In the genomic region with DNA sequence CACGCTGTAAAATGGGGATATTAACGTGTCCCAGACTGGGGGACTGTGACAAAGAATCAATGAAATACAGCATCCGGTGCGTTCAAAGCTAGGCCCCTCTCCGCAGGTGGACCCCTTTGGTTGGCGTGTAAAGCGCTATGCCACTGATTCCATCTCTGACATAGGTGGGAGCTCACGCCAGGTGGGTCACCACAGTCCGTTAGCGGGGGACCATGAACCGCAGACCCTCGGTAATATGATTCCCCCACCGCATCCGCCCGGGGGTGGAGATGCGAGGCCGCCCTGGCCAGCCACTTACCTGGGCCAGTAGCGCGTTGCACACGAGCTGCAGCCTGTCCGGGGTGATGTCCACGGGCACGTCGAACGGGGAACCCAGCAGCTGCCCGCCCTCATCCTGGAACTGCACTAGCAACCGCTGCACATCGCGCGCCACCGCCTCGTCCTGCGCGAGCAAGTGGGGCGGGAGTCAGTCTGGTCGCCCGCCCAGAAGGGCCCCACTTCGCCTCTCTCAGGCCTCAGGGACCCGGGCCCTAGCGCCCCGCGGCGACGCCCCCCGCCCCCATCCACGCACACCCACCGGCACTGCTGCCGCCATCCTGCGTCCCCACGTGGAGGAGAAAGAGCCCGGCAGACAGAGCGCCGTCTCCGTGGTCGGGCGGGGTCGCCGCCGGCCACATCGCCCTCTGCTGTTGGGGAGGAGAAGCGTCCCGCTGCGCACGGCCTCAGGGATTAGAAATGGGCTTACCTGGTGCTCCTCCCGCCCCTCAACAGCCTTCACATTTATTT, we compare ENCODE assay signal across 8 cellular contexts. TPM values are rescaled to one million over a fixed set of nuclear protein-coding genes. Genes with fewer than 3 reads are reported as not detected.
A peak's percentile ranks its signal among the peaks of the same experiment; 100 is the strongest.
DNase-seq lines count a peak whose midpoint lies in the region; ATAC-seq and TF ChIP-seq lines count a peak whose summit lies in the region.

Gene NLE1, minus strand, starts transcription at position 623 of the 786 bp plus-strand sequence. Its CDS starts 28 bp downstream, at position 595.

- H3F3A ChIP-seq in GM23338 (replicated peaks; ENCODE audit: low read depth): 0 out of 2 replicates have a peak, but pooled peaks cover 7% of the 10 kb centered on the region

- H4K20me1 ChIP-seq in DND-41 (ENCODE audit: insufficient read depth, low read length): peaks cover 22% of the 10 kb centered on the region
- peaks cover 18% of the 10 kb centered on the region for H4K20me1 ChIP-seq in GM23338 (replicated peaks; ENCODE audit: insufficient read depth)

- peak; percentile 96 for TF ChIP-seq CTCF in DND-41 (IDR thresholded peaks at IDR 0.05; ENCODE audit: borderline replicate concordance, extremely low read depth, low read length, poor library complexity, severe bottlenecking)
- TF ChIP-seq CTCF in GM23338 (conservative IDR thresholded peaks at IDR 0.05; ENCODE audit: low read depth in 2 of 2): peak; percentile 70 to 88
- peak in 3 of 4 experiments; percentile 87 to 99 (median 88) for TF ChIP-seq CTCF in gastroesophageal sphincter (IDR thresholded peaks at IDR 0.05)
- TF ChIP-seq CTCF in neutrophil (IDR thresholded peaks at IDR 0.05): peak; percentile 82

- no peaks in the 10 kb centered on the region for H3K27me3 ChIP-seq in DND-41 (ENCODE audit: insufficient read depth, low read length, poor library complexity)
- no peaks in the 10 kb centered on the region for H3K27me3 ChIP-seq in GM23338 (ENCODE audit: insufficient read depth)
- no peaks in the 10 kb centered on the region for H3K27me3 ChIP-seq in gastroesophageal sphincter
- no peaks in the 10 kb centered on the region for H3K27me3 ChIP-seq in neutrophil
- H3K27me3 ChIP-seq in subcutaneous abdominal adipose tissue (ENCODE audit: control insufficient read depth in 5 of 5, insufficient read depth in 4 of 5, low read length in 5 of 5): no peaks in the 10 kb centered on the region

- peak within 1 kb of the TSS; percentile 78 to 99 for H3K4me3 ChIP-seq in DND-41 (ENCODE audit: low read depth in 1 of 2, low read length in 2 of 2)
- peak within 1 kb of the TSS; percentile 98 for H3K4me3 ChIP-seq in GM23338
- H3K4me3 ChIP-seq in gastroesophageal sphincter: peak within 1 kb of the TSS; percentile 85 to 92
- peak within 1 kb of the TSS; percentile 61 to 68 for H3K4me3 ChIP-seq in neutrophil (ENCODE audit: low read depth in 1 of 2, low read length in 1 of 2)
- peak within 1 kb of the TSS; percentile 86 to 97 (median 94) for H3K4me3 ChIP-seq in subcutaneous abdominal adipose tissue (ENCODE audit: low read depth in 1 of 5, low read length in 5 of 5)

- H3K9me3 ChIP-seq in DND-41 (ENCODE audit: insufficient read depth, low read length, severe bottlenecking): no peaks in the 10 kb centered on the region
- H3K9me3 ChIP-seq in gastroesophageal sphincter: no peaks in the 10 kb centered on the region
- H3K9me3 ChIP-seq in neutrophil: no peaks in the 10 kb centered on the region
- no peaks in the 10 kb centered on the region for H3K9me3 ChIP-seq in subcutaneous abdominal adipose tissue (ENCODE audit: control insufficient read depth in 5 of 5, low read length in 5 of 5)

- in situ Hi-C loops in SK-MEL-5 (cut with HindIII; ENCODE audit: low pct_unique_long_range_greater_than_20kb, low sequenced_read_pairs): no loop called here

- H3K27ac ChIP-seq in DND-41 (ENCODE audit: low read length) (peak within 1 kb of the TSS; percentile 92), GM23338 (ENCODE audit: low read depth) (no peak within 1 kb of the TSS), gastroesophageal sphincter (peak within 1 kb of the TSS in 2 of 4 donors; percentile 27 to 69), neutrophil (no peak within 1 kb of the TSS), subcutaneous abdominal adipose tissue (ENCODE audit: low read depth, low read length) (no peak within 1 kb of the TSS)

- peaks cover 7% of the 10 kb centered on the region; the same call in 2 of the 3 replicates for H3K4me1 Mint-ChIP-seq in GM23338

- peaks cover 32% of the 10 kb centered on the region for H3K79me2 ChIP-seq in DND-41 (ENCODE audit: insufficient read depth, low read length)
- H3K79me2 ChIP-seq in GM23338 (replicated peaks; ENCODE audit: insufficient read depth): peaks cover 27% of the 10 kb centered on the region

- 0 to 4% methylated on average over 1 to 6 of the region's 65 CpGs for WGBS in gastroesophageal sphincter (ENCODE audit: low coverage in 1 of 2), 2 donors

- peaks cover 27% of the 10 kb centered on the region for H3K36me3 Mint-ChIP-seq in GM23338 (ENCODE audit: low read depth)

- DNase-seq in DND-41 (peak; percentile 90), GM23338 (ENCODE audit: low spot score) (peak; percentile 84), M059J (ENCODE audit: low read depth) (peak; percentile 62), SK-MEL-5 (ENCODE audit: low read depth, low spot score) (peak; percentile 74)
- peak; percentile 80 to 84 (median 82) for DNase-seq in activated naive CD4-positive, alpha-beta T cell (lab: John Stamatoyannopoulos, UW)

- peak within 1 kb of the TSS; percentile 82 for H3K27ac Mint-ChIP-seq in GM23338

- peak in 1 of 2 donors; percentile 16 for TF ChIP-seq POLR2A in gastroesophageal sphincter (IDR thresholded peaks at IDR 0.05)

- peaks cover 24% of the 10 kb centered on the region for H3K4me1 ChIP-seq in DND-41 (ENCODE audit: insufficient read depth, low read length)
- H3K4me1 ChIP-seq in GM23338 (ENCODE audit: insufficient read depth): peaks cover 6% of the 10 kb centered on the region; the same call in 1 of the 2 replicates
- peaks cover 0 to 22% (median 3%) of the 10 kb centered on the region in 3 donors for H3K4me1 ChIP-seq in gastroesophageal sphincter
- peaks cover 7 to 11% of the 10 kb centered on the region in 2 experiments for H3K4me1 ChIP-seq in neutrophil (ENCODE audit: control insufficient read depth in 1 of 2, insufficient read depth in 1 of 2, low read depth in 1 of 2, low read length in 1 of 2)
- H3K4me1 ChIP-seq in subcutaneous abdominal adipose tissue (ENCODE audit: control insufficient read depth in 5 of 5, insufficient read depth in 5 of 5, low read length in 5 of 5): peaks cover 0 to 19% (median 18%) of the 10 kb centered on the region in 5 donors

- H3K4me2 ChIP-seq in DND-41 (ENCODE audit: insufficient read depth, low read length) (peak within 1 kb of the TSS; percentile 65), GM23338 (peak within 1 kb of the TSS; percentile 90)

- peak within 1 kb of the TSS; percentile 87 for H3K4me3 Mint-ChIP-seq in GM23338

- peaks cover 14% of the 10 kb centered on the region for H3K27me3 Mint-ChIP-seq in GM23338 (ENCODE audit: insufficient read depth, low read depth, poor library complexity)

- H3K9me2 ChIP-seq in GM23338 (ENCODE audit: insufficient read depth): no peaks in the 10 kb centered on the region

- H3K9me3 Mint-ChIP-seq in GM23338: no peaks in the 10 kb centered on the region

- ATAC-seq in DND-41 (ENCODE audit: insufficient read depth, low read depth) (peak; percentile 91), GM23338 (peak; percentile 94), gastroesophageal sphincter (peak; percentile 87)

- no peak for TF ChIP-seq EP300 in gastroesophageal sphincter (IDR thresholded peaks at IDR 0.05)

- H3K9ac ChIP-seq in DND-41 (ENCODE audit: low read depth, low read length): peak within 1 kb of the TSS; percentile 86
- H3K9ac ChIP-seq in subcutaneous abdominal adipose tissue (ENCODE audit: low read length in 5 of 5): peak within 1 kb of the TSS; percentile 62 to 85 (median 77)

- H3K36me3 ChIP-seq in DND-41 (ENCODE audit: insufficient read depth, low read length) (peaks cover 32% of the 10 kb centered on the region), GM23338 (ENCODE audit: insufficient read depth) (peaks cover 25% of the 10 kb centered on the region), gastroesophageal sphincter (peaks cover 0 to 31% of the 10 kb centered on the region in 2 donors), neutrophil (peaks cover 6% of the 10 kb centered on the region), subcutaneous abdominal adipose tissue (ENCODE audit: control insufficient read depth in 5 of 5, insufficient read depth in 5 of 5, low read length in 5 of 5) (peaks cover 4 to 32% (median 27%) of the 10 kb centered on the region in 5 donors)

- H2AFZ ChIP-seq in DND-41 (ENCODE audit: low read depth, low read length) (peak within 1 kb of the TSS; percentile 76), GM23338 (peak within 1 kb of the TSS; percentile 95)

TF ChIP-seq in GM23338, 12 proteins besides CTCF, POLR2A, EP300 and RAD21 (continues in another document):
- TF ChIP-seq POLR2AphosphoS5 (IDR thresholded peaks at IDR 0.05; ENCODE audit: low read depth) (peak; percentile 85), ZNF114 (CRISPR knock-in tag; IDR thresholded peaks at IDR 0.05) (no peak), CREB1 (CRISPR knock-in tag; IDR thresholded peaks at IDR 0.05; ENCODE audit: low read depth) (peak; percentile 66), ZNF331 (CRISPR knock-in tag; IDR thresholded peaks at IDR 0.05; ENCODE audit: low read depth) (no peak)
- TF ChIP-seq, protein P1, sequence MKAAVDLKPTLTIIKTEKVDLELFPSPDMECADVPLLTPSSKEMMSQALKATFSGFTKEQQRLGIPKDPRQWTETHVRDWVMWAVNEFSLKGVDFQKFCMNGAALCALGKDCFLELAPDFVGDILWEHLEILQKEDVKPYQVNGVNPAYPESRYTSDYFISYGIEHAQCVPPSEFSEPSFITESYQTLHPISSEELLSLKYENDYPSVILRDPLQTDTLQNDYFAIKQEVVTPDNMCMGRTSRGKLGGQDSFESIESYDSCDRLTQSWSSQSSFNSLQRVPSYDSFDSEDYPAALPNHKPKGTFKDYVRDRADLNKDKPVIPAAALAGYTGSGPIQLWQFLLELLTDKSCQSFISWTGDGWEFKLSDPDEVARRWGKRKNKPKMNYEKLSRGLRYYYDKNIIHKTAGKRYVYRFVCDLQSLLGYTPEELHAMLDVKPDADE (IDR thresholded peaks at IDR 0.05): peak; percentile 66; the same call in 1 of the 2 replicates

RNA-seq across cellular contexts. Expression of gene NLE1, which starts in this region (rescaled TPM):
- 54.8 and 66.4 TPM in 2 replicates for total RNA-seq in GM23338 (2014; rRNA removed; shearing (Covaris generic))
- 16.6 and 17.9 TPM in 2 replicates for polyA plus RNA-seq in GM23338 (2016; fragmentation: Nextera tagmentation; extraction: Ambion mirVana)
- 13.3 and 17.8 TPM in 2 replicates for total RNA-seq in M059J (2014; rRNA removed; shearing (Covaris generic))
- 27.4 and 33.7 TPM in 2 replicates for total RNA-seq in SK-MEL-5 (2014; rRNA removed; shearing (Covaris generic))
- 24.2 and 27.4 TPM in 2 replicates for polyA plus RNA-seq in SK-MEL-5 (2015; cell fraction: cytosol; rRNA removed)
- 22.9 and 33.5 TPM in 2 replicates for polyA plus RNA-seq in SK-MEL-5 (2015; cell fraction: nucleus; rRNA removed)
- 10 to 100 TPM in 2 of 4 donors, 1 to 10 TPM in 2; 7.6 to 12.3 (median 9.3) TPM for total RNA-seq in gastroesophageal sphincter
